11 cellular contexts compared by ENCODE assay signal in the genomic region with DNA sequence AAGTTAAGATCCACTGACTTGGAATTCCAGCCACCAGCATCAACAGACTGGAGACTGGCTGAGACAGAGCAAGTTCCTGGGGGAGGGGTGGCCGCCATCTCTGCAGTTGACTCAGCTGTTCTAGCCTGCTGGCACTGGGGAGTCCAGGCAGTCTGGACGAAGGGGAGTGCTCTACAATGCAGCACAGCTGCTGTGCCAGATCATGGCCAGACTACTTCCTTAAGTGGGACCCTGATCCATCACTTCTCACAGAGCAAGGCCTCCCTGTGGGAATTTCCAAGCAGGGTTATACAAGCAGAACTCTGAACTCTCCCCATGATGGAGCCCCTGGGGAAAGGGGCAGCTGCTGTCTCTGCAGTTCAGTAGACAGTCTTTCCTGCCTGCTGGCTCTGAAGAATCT. TPM values are rescaled to one million over a fixed set of nuclear protein-coding genes. Genes with fewer than 3 reads are reported as not detected.
DNase-seq lines count a peak whose midpoint lies in the region; ATAC-seq and TF ChIP-seq lines count a peak whose summit lies in the region.
"Had no signal": no experiment of that assay in that cellular context is flagged by ENCODE, and none has a peak within 500 bp of the region (broad histone marks: within the 10 kb centered on the region; RNA-seq: fewer than 3 reads in every experiment).

No MANE protein-coding gene starts in this region.

- 65% methylated on average over 2 of the region's 2 CpGs for WGBS in prostate gland

- no peaks in the 10 kb centered on the region for H3K36me3 ChIP-seq in prostate gland

- no peaks in the 10 kb centered on the region for H3K9me3 ChIP-seq in prostate gland

- TF ChIP-seq POLR2A in prostate gland (IDR thresholded peaks at IDR 0.05) = no peak

- H3K4me3 ChIP-seq in prostate gland = no peak overlapping the region

- no peaks in the 10 kb centered on the region for H3K27me3 ChIP-seq in prostate gland (replicated peaks; ENCODE audit: insufficient read depth)

- ATAC-seq in sciatic nerve = peak; percentile 63
- ATAC-seq in GM19395 (IDR thresholded peaks at IDR 0.05; ENCODE audit: unreplicated experiment) = no peak

- DNase-seq in HCEC 1CT = peak; percentile 34
- peak; percentile 70 for DNase-seq in amniotic epithelial cell (ENCODE audit: low read depth)
- peak; percentile 50 for DNase-seq in hepatic stellate cell (ENCODE audit: low spot score)
- DNase-seq in sciatic nerve (ENCODE audit: low spot score) = no peak
- no peak for DNase-seq in NCI-H2029 treated with DMSO at 0.1 percent for 48 hours (lab: John Stamatoyannopoulos, UW)
- no peak for DNase-seq in prostate gland (ENCODE audit: low spot score)
- DNase-seq in medulla oblongata (ENCODE audit: extremely low spot score) = no peak
- DNase-seq: cortex of kidney; GF-D8; stimulated activated CD8-positive, alpha-beta memory T cell treated with anti-CD3 and anti-CD28 coated beads, Interleukin-4, amount 100 ng/mL, for 48 hours had no signal

- TF ChIP-seq CTCF in prostate gland (IDR thresholded peaks at IDR 0.05) = no peak

- no peaks in the 10 kb centered on the region for H3K4me1 ChIP-seq in prostate gland (replicated peaks)

- no peak overlapping the region for H3K27ac ChIP-seq in prostate gland

- intact Hi-C loops in sciatic nerve (cut with DNase I) (no loop called here), prostate gland (cut with DNase I) (no loop called here)

RNA-seq across cellular contexts. Expression of gene PYGO1, which starts 35.2 kb away (rescaled TPM):
- total RNA-seq in sciatic nerve (15.1 TPM), prostate gland (10 to 100 TPM in 1 of 2 donors, 1 to 10 TPM in 1; 7.2 to 12.3 TPM)

RNA-seq across cellular contexts. Expression of gene DNAAF4, which starts 44.9 kb away (rescaled TPM):
- 3.9 TPM for total RNA-seq in sciatic nerve
- 1 to 10 TPM in 1 of 2 donors, under 1 TPM in 1; 0.55 to 4.0 TPM for total RNA-seq in prostate gland

Comparison
In these comparisons a context has a peak if more than half of its experiments do, and no peak if none do; other contexts are left out.
1. DNase-seq: peak in HCEC 1CT (single experiment), amniotic epithelial cell (single experiment) and hepatic stellate cell (single experiment); none in sciatic nerve (single experiment), NCI-H2029 treated with DMSO at 0.1 percent for 48 hours (single experiment), prostate gland (single experiment) and medulla oblongata (single experiment).